Comparison of ENCODE assay signal across 8 cellular contexts in the genomic region with DNA sequence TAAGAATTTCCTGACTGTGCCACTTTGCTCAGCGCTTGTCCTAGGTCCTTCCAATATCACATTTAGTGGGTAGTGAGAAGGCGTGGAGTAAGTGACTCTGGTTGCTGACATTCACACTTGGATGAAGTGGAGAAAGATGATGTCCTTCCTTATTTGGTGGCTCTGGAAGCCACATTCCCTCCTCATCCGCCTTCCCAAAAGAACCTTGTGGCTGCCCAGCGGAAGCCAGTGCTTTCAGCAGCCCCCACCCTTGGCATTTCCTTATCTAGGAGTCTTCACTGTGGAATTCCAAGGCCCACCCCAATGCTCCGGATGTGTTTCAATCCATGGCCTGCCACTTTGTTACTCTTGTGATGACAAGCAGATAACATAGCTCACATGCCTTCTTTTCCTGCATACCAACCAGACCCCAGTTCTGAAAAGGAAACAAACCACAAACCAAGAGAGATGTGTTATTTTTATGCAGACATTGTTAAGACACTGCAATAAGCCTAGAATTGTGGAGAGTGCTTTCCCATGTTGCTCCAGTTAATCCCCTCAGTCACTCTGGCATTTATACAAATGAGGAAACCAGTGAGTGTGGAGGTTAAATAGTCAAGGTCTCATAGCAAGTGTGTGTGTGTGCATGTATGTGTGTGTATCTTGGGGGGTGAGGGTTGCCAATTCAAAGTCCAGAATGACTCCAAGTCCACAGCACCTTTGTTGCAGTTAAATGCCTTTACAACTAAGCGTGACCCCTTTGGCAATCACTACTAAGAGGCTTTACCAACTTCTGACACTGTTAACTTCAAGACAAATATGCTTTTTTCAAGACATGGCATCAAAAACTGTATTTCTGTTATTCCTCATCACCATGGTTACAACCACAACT. TPM values are rescaled to one million over a fixed set of nuclear protein-coding genes. Genes with fewer than 3 reads are reported as not detected.
A peak's percentile ranks its signal among the peaks of the same experiment; 100 is the strongest.
DNase-seq lines count a peak whose midpoint lies in the region; ATAC-seq and TF ChIP-seq lines count a peak whose summit lies in the region.

No MANE protein-coding gene starts in this region.

- no peaks in the 10 kb centered on the region for H3K36me3 ChIP-seq in kidney epithelial cell (ENCODE audit: control insufficient read depth, insufficient read depth, low read length)
- H3K36me3 ChIP-seq in transverse colon = no peaks in the 10 kb centered on the region

- peak; percentile 95 for DNase-seq in HT1080 (ENCODE audit: low read depth)
- peak; percentile 35 for DNase-seq in MCF 10A (ENCODE audit: unreplicated experiment)
- peak; percentile 59 for DNase-seq in kidney epithelial cell (ENCODE audit: low read depth)
- no peak for DNase-seq in transverse colon
- DNase-seq in central memory CD4-positive, alpha-beta T cell = no peak
- DNase-seq in activated T-cell treated with anti-CD3 and anti-CD28 coated beads, Interleukin-2, amount 50 U/mL, for 1 hour = no peak

- no peaks in the 10 kb centered on the region for H3K36me3 Mint-ChIP-seq in MCF 10A (ENCODE audit: insufficient read depth, unreplicated experiment)

- H3K27ac ChIP-seq in transverse colon = peak overlapping the region; percentile 8 to 35 (median 10)

- H3K9me3 Mint-ChIP-seq in MCF 10A (ENCODE audit: unreplicated experiment) = no peaks in the 10 kb centered on the region

- CTCF ChIA-PET in MCF 10A (lab: Yijun Ruan, JAX) = interaction anchor here (0.7 to 2.4 kb wide), 2 partner anchors 19 to 1230 kb away, joined by 3 to 11 read pairs; no protein-coding TSS in a partner anchor

- 66 to 81% methylated on average over 4 to 6 of the region's 6 CpGs for WGBS in transverse colon (ENCODE audit: low coverage in 1 of 2), 2 donors

- no peak overlapping the region for H3K4me3 Mint-ChIP-seq in MCF 10A (ENCODE audit: unreplicated experiment)

- no peak for TF ChIP-seq CTCF in MCF 10A (IDR thresholded peaks at IDR 0.05; ENCODE audit: unreplicated experiment)
- TF ChIP-seq CTCF in kidney epithelial cell (IDR thresholded peaks at IDR 0.05; ENCODE audit: insufficient read depth, low read length, poor library complexity, severe bottlenecking) = no peak
- TF ChIP-seq CTCF in transverse colon (IDR thresholded peaks at IDR 0.05) = no peak

- no peak for TF ChIP-seq POLR2A in transverse colon (IDR thresholded peaks at IDR 0.05)

- ATAC-seq in GM18858 (IDR thresholded peaks at IDR 0.05; ENCODE audit: unreplicated experiment) (no peak), GM21576 (IDR thresholded peaks at IDR 0.05; ENCODE audit: unreplicated experiment) (no peak)

- H3K4me3 ChIP-seq in kidney epithelial cell (ENCODE audit: low read depth, low read length) (no peak overlapping the region), transverse colon (no peak overlapping the region)

- POLR2A ChIA-PET in MCF 10A (lab: Yijun Ruan, JAX) = interaction anchor here (1.0 kb wide), 1 partner anchor 11 kb away, joined by 5 read pairs; no protein-coding TSS in a partner anchor

- peaks cover 28% of the 10 kb centered on the region for H3K4me1 Mint-ChIP-seq in MCF 10A (ENCODE audit: insufficient read depth, unreplicated experiment)

- no peaks in the 10 kb centered on the region for H3K9me3 ChIP-seq in transverse colon

- peaks cover 0 to 7% (median 5%) of the 10 kb centered on the region in 4 donors for H3K4me1 ChIP-seq in transverse colon

- no peak for TF ChIP-seq EP300 in transverse colon (IDR thresholded peaks at IDR 0.05; ENCODE audit: low read depth)

- H3K27ac Mint-ChIP-seq in MCF 10A (ENCODE audit: low read depth, unreplicated experiment) = peak overlapping the region; percentile 50

- BruUV-seq in MCF 10A (replicated peaks; lab: Mats Ljungman, UMichigan) = no TSS peak

- intact Hi-C loops in MCF 10A (cut with micrococcal nuclease) (no loop called here), transverse colon (cut with DNase I; ENCODE audit: low total_unique reads) (no loop called here)

- no peaks in the 10 kb centered on the region for H3K27me3 Mint-ChIP-seq in MCF 10A (ENCODE audit: insufficient read depth, unreplicated experiment)

- in situ Hi-C loops in transverse colon (cut with MboI; ENCODE audit: low pct_ligation_motif_present in 1 of 4, low pct_unique_long_range_greater_than_20kb in 1 of 4, low sequenced_read_pairs in 3 of 4) = no loop called here

- H3K27me3 ChIP-seq in kidney epithelial cell (ENCODE audit: control insufficient read depth, insufficient read depth, low read length) (no peaks in the 10 kb centered on the region), transverse colon (peaks cover 10% of the 10 kb centered on the region)

RNA-seq across cellular contexts. Expression of gene ANKRD1, which starts 10.3 kb away (rescaled TPM):
- total RNA-seq in HT1080 (2014; rRNA removed; shearing (Covaris generic)) = 75.3 and 102 TPM in 2 replicates
- polyA plus RNA-seq in HT1080 (2015; cell fraction: cytosol; rRNA removed) = 131 and 135 TPM in 2 replicates
- 142 and 160 TPM in 2 replicates for polyA plus RNA-seq in HT1080 (2015; cell fraction: nucleus; rRNA removed)
- total RNA-seq in MCF 10A (2022) = 0.20 and 0.65 TPM in 2 replicates
- total RNA-seq in kidney epithelial cell = 146 and 171 TPM in 2 replicates
- not detected for total RNA-seq in transverse colon

RNA-seq across cellular contexts. Expression of gene RPP30, which starts 59.4 kb away (rescaled TPM):
- 90.6 and 100 TPM in 2 replicates for total RNA-seq in HT1080 (2014; rRNA removed; shearing (Covaris generic))
- 53.6 and 54.9 TPM in 2 replicates for polyA plus RNA-seq in HT1080 (2015; cell fraction: cytosol; rRNA removed)
- polyA plus RNA-seq in HT1080 (2015; cell fraction: nucleus; rRNA removed) = 73.7 and 74.7 TPM in 2 replicates
- total RNA-seq in MCF 10A (2022) (39.9 and 41.8 TPM in 2 replicates), kidney epithelial cell (40.7 and 44.4 TPM in 2 replicates), transverse colon (10 to 100 TPM in 3 of 4 donors, 1 to 10 TPM in 1; 4.6 to 48.3 (median 18.7) TPM)

Comparison
In these comparisons a context has a peak if more than half of its experiments do, and no peak if none do; other contexts are left out.
1. DNase-seq: peak in HT1080 (single experiment), MCF 10A (single experiment) and kidney epithelial cell (single experiment); none in transverse colon (single experiment), central memory CD4-positive, alpha-beta T cell (single experiment) and activated T-cell treated with anti-CD3 and anti-CD28 coated beads, Interleukin-2, amount 50 U/mL, for 1 hour (single experiment).
2. RNA of gene ANKRD1, which starts 10.3 kb away (total RNA-seq): 146 to 171 TPM in kidney epithelial cell and 75.3 to 102 TPM in HT1080; 0.20 to 0.65 TPM in MCF 10A and not detected in transverse colon; every median in the first group is over 10 times any median in the second.